In genomic region chr4:87853108-87853507, GRCh38 we compare ENCODE assay signal across 8 cellular contexts. TPM values are rescaled to one million over a fixed set of nuclear protein-coding genes. Genes with fewer than 3 reads are reported as not detected.
DNase-seq lines count a peak whose midpoint lies in the region; ATAC-seq, FAIRE-seq and TF ChIP-seq lines count a peak whose summit lies in the region.

No MANE protein-coding gene starts in this region.

- no peaks in the 10 kb centered on the region for H3K9me3 Mint-ChIP-seq in astrocyte (ENCODE audit: unreplicated experiment)

- H3K27me3 ChIP-seq in astrocyte (ENCODE audit: insufficient read depth, low read length) (no peaks in the 10 kb centered on the region), MG63 (no peaks in the 10 kb centered on the region; the same call in 1 of the 2 replicates)

- H2AFZ ChIP-seq in astrocyte (ENCODE audit: low read depth, low read length) = no peak overlapping the region

- no peaks in the 10 kb centered on the region for H3K27me3 Mint-ChIP-seq in astrocyte (ENCODE audit: low read depth, unreplicated experiment)

- no peaks in the 10 kb centered on the region for H4K20me1 ChIP-seq in astrocyte (ENCODE audit: insufficient read depth, low read length)

- H3K4me1 Mint-ChIP-seq in astrocyte (ENCODE audit: low read depth, unreplicated experiment) = peaks cover 18% of the 10 kb centered on the region

- H3K4me2 ChIP-seq in astrocyte (ENCODE audit: low read length) = no peak overlapping the region

- H3K4me3 Mint-ChIP-seq in astrocyte (ENCODE audit: unreplicated experiment) = no peak overlapping the region

- H3K9me3 ChIP-seq in astrocyte (ENCODE audit: insufficient read depth, low read depth, low read length) (no peaks in the 10 kb centered on the region), MG63 (no peaks in the 10 kb centered on the region)

- FAIRE-seq in astrocyte (lab: Jason Lieb, UNC) = peak; percentile 90

- H3K27ac Mint-ChIP-seq in astrocyte (ENCODE audit: unreplicated experiment) = no peak overlapping the region

- no peak overlapping the region for H3K27ac ChIP-seq in astrocyte (ENCODE audit: low read depth, low read length)

- no peaks in the 10 kb centered on the region for H3K79me2 ChIP-seq in astrocyte (ENCODE audit: insufficient read depth, low read length)

- H3K9ac ChIP-seq in astrocyte (ENCODE audit: low read length) = no peak overlapping the region

- peak; percentile 39 to 61 for DNase-seq in SHP77 (lab: John Stamatoyannopoulos, UW)
- no peak for DNase-seq in SHP77 treated with DMSO at 0.1 percent for 48 hours (lab: John Stamatoyannopoulos, UW)
- peak; percentile 36 for DNase-seq in NCI-H1105 (lab: John Stamatoyannopoulos, UW)
- peak; percentile 23 for DNase-seq in astrocyte (ENCODE audit: low read depth)
- DNase-seq in kidney tubule cell (ENCODE audit: low spot score) = peak; percentile 71
- DNase-seq in MG63 = no peak

- H3K36me3 Mint-ChIP-seq in astrocyte (ENCODE audit: low read depth, unreplicated experiment) = no peaks in the 10 kb centered on the region

- peak; percentile 39 for TF ChIP-seq CTCF in astrocyte (IDR thresholded peaks at IDR 0.05; ENCODE audit: insufficient read depth, low read depth, low read length)

- H3K36me3 ChIP-seq in astrocyte (ENCODE audit: insufficient read depth, low read length) (no peaks in the 10 kb centered on the region), MG63 (no peaks in the 10 kb centered on the region)

- H3K4me3 ChIP-seq in astrocyte (ENCODE audit: insufficient read depth, low read depth, low read length) (no peak overlapping the region), MG63 (no peak overlapping the region)

- ATAC-seq in GM19035 (IDR thresholded peaks at IDR 0.05; ENCODE audit: unreplicated experiment) = no peak
- no peak for ATAC-seq in GM21723 (IDR thresholded peaks at IDR 0.05; ENCODE audit: unreplicated experiment)

- peaks cover 3% of the 10 kb centered on the region for H3K4me1 ChIP-seq in astrocyte (ENCODE audit: insufficient read depth, low read length)

RNA-seq across cellular contexts. Expression of gene MEPE, which starts 20.3 kb away (rescaled TPM):
- total RNA-seq in astrocyte = not detected in 2 replicates
- not detected in 2 replicates for total RNA-seq in MG63 (2014; rRNA removed; shearing (Covaris generic); ENCODE audit: low replicate concordance)

RNA-seq across cellular contexts. Expression of gene IBSP, which starts 53.8 kb away (rescaled TPM):
- total RNA-seq in astrocyte = not detected in 2 replicates
- total RNA-seq in MG63 (2014; rRNA removed; shearing (Covaris generic); ENCODE audit: low replicate concordance) = not detected in 2 replicates

Comparison
In these comparisons a context has a peak if more than half of its experiments do, and no peak if none do; other contexts are left out.
1. DNase-seq: peak in SHP77 (2 of 2), NCI-H1105 (single experiment), astrocyte (single experiment) and kidney tubule cell (single experiment); none in SHP77 treated with DMSO at 0.1 percent for 48 hours (single experiment) and MG63 (single experiment).